ENCODE assay signal across 14 cellular contexts in the genomic region with DNA sequence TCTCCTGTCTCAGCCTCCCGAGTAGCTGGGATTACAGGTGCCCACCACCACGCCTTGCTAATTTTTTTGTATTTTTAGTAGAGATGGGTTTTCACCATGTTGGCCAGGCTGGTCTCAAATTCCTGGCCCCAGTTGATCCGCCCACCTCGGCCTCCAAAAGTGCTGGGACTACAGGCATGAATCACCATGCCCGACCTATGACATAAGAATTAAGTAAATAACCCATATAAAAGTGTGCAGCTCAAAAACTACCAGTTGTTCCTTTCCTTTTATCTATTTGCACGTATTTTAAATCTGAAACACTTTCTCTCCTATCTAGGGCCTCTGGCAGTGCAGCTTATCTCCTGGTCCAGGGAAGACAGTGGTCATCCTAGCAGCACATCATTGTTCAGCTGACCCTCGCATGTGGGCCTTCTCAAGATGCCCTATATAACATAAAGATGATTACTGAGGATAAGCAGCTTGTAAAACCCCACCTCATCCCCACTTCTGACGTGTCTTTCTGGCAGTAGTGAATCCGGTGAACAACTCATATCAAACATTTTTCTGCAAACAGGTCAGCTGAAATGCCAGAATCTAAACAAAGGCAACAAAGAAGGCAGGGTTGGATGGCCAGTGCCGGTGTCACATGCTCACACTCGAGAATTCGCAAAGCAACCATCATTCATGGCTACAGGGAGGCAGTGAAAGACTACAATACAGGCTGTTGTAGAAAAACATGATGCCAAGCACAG. TPM values are rescaled to one million over a fixed set of nuclear protein-coding genes. Genes with fewer than 3 reads are reported as not detected.
DNase-seq lines count a peak whose midpoint lies in the region; ATAC-seq and TF ChIP-seq lines count a peak whose summit lies in the region.
"Had no signal": no experiment of that assay in that cellular context is flagged by ENCODE, and none has a peak within 500 bp of the region (broad histone marks: within the 10 kb centered on the region; RNA-seq: fewer than 3 reads in every experiment).

No MANE protein-coding gene starts in this region.

- H3K27me3 Mint-ChIP-seq in activated CD4-positive, alpha-beta T cell treated with anti-CD3 and anti-CD28 coated beads, Interleukin-2, amount 10 ng/mL, durations not matched to agents 7 days and 5 days, result no peaks in the 10 kb centered on the region
- peaks cover 2% of the 10 kb centered on the region for H3K27me3 Mint-ChIP-seq in glutamatergic neuron (ENCODE audit: unreplicated experiment)
- H3K27me3 Mint-ChIP-seq in activated T-helper 1 cell treated with anti-CD3 and anti-CD28 coated beads, Interleukin-12 subunit alpha, Interleukin-12 subunit beta, Interleukin-2, Interleukin-4 antibody, amounts not matched to agents 30 ng/mL and 10 ng/mL and 1 ng/mL, durations not matched to agents 14 hours and 24 hours and 36 hours (ENCODE audit: insufficient read depth), result no peaks in the 10 kb centered on the region

- peak overlapping the region; percentile 60 for H3K27ac ChIP-seq in uterus
- H3K27ac ChIP-seq: 22Rv1 had no signal

- peaks cover 18% of the 10 kb centered on the region for H3K4me1 Mint-ChIP-seq in activated CD4-positive, alpha-beta T cell treated with anti-CD3 and anti-CD28 coated beads, Interleukin-2, amount 10 ng/mL, durations not matched to agents 7 days and 5 days
- peaks cover 18% of the 10 kb centered on the region for H3K4me1 Mint-ChIP-seq in glutamatergic neuron (ENCODE audit: low read depth, unreplicated experiment)
- H3K4me1 Mint-ChIP-seq in activated T-helper 1 cell treated with anti-CD3 and anti-CD28 coated beads, Interleukin-12 subunit alpha, Interleukin-12 subunit beta, Interleukin-2, Interleukin-4 antibody, amounts not matched to agents 30 ng/mL and 10 ng/mL and 1 ng/mL, durations not matched to agents 14 hours and 24 hours and 36 hours (ENCODE audit: low read depth), result peaks cover 15% of the 10 kb centered on the region

- no peaks in the 10 kb centered on the region for H3K9me3 ChIP-seq in uterus

- H3K27me3 ChIP-seq in uterus, result no peaks in the 10 kb centered on the region

- H3K4me3 Mint-ChIP-seq in activated CD4-positive, alpha-beta T cell treated with anti-CD3 and anti-CD28 coated beads, Interleukin-2, amount 10 ng/mL, durations not matched to agents 7 days and 5 days, result no peak overlapping the region
- H3K4me3 Mint-ChIP-seq in glutamatergic neuron (ENCODE audit: unreplicated experiment), result no peak overlapping the region
- no peak overlapping the region for H3K4me3 Mint-ChIP-seq in activated T-helper 1 cell treated with anti-CD3 and anti-CD28 coated beads, Interleukin-12 subunit alpha, Interleukin-12 subunit beta, Interleukin-2, Interleukin-4 antibody, amounts not matched to agents 30 ng/mL and 10 ng/mL and 1 ng/mL, durations not matched to agents 14 hours and 24 hours and 36 hours

- no peaks in the 10 kb centered on the region for H3K36me3 ChIP-seq in uterus

- POLR2A ChIA-PET in activated CD4-positive, alpha-beta T cell treated with anti-CD3 and anti-CD28 coated beads, Interleukin-2, amount 10 ng/mL, durations not matched to agents 7 days and 5 days (lab: Charles Lee), result interaction anchor here (0.6 kb wide), 1 partner anchor 50 kb away, joined by 3 read pairs; no protein-coding TSS in a partner anchor

- no peaks in the 10 kb centered on the region for H3K36me3 Mint-ChIP-seq in activated CD4-positive, alpha-beta T cell treated with anti-CD3 and anti-CD28 coated beads, Interleukin-2, amount 10 ng/mL, durations not matched to agents 7 days and 5 days (ENCODE audit: low read depth)
- H3K36me3 Mint-ChIP-seq in glutamatergic neuron (ENCODE audit: unreplicated experiment), result no peaks in the 10 kb centered on the region
- H3K36me3 Mint-ChIP-seq in activated T-helper 1 cell treated with anti-CD3 and anti-CD28 coated beads, Interleukin-12 subunit alpha, Interleukin-12 subunit beta, Interleukin-2, Interleukin-4 antibody, amounts not matched to agents 30 ng/mL and 10 ng/mL and 1 ng/mL, durations not matched to agents 14 hours and 24 hours and 36 hours (ENCODE audit: low read depth), result peaks cover 7% of the 10 kb centered on the region

- H3K4me1 ChIP-seq in uterus, result no peaks in the 10 kb centered on the region

- no peak for ATAC-seq in HG03159 (IDR thresholded peaks at IDR 0.05; ENCODE audit: unreplicated experiment)
- ATAC-seq: activated CD4-positive, CD25-positive, alpha-beta regulatory T cell treated with anti-CD3 and anti-CD28 coated beads, Interleukin-2, amount 50 U/mL, for 24 hours had no signal

- no peaks in the 10 kb centered on the region for H3K9me3 Mint-ChIP-seq in activated CD4-positive, alpha-beta T cell treated with anti-CD3 and anti-CD28 coated beads, Interleukin-2, amount 10 ng/mL, durations not matched to agents 7 days and 5 days
- H3K9me3 Mint-ChIP-seq in glutamatergic neuron (ENCODE audit: unreplicated experiment), result peaks cover 2% of the 10 kb centered on the region
- H3K9me3 Mint-ChIP-seq in activated T-helper 1 cell treated with anti-CD3 and anti-CD28 coated beads, Interleukin-12 subunit alpha, Interleukin-12 subunit beta, Interleukin-2, Interleukin-4 antibody, amounts not matched to agents 30 ng/mL and 10 ng/mL and 1 ng/mL, durations not matched to agents 14 hours and 24 hours and 36 hours, result no peaks in the 10 kb centered on the region

- intact Hi-C loops in uterus (cut with DNase I; ENCODE audit: low total_unique reads), result no loop called here
- intact Hi-C loops in activated T-helper 1 cell treated with anti-CD3 and anti-CD28 coated beads, Interleukin-12 subunit alpha, Interleukin-12 subunit beta, Interleukin-2, Interleukin-4 antibody, amounts not matched to agents 30 ng/mL and 10 ng/mL and 1 ng/mL, durations not matched to agents 14 hours and 24 hours and 36 hours (cut with micrococcal nuclease), result no loop called here

- no peak for DNase-seq in activated CD4-positive, alpha-beta T cell treated with anti-CD3 and anti-CD28 coated beads, Interleukin-2, amount 10 ng/mL, durations not matched to agents 7 days and 5 days
- no peak for DNase-seq in activated CD4-positive, alpha-beta T cell treated with anti-CD3 and anti-CD28 coated beads for 48 hours
- DNase-seq in amniotic epithelial cell (ENCODE audit: low read depth), result peak; percentile 81
- DNase-seq in glutamatergic neuron, result no peak
- peak in 1 of 2 donors; percentile 20 for DNase-seq in uterus
- no peak for DNase-seq in activated T-helper 1 cell treated with anti-CD3 and anti-CD28 coated beads, Interleukin-12 subunit alpha, Interleukin-12 subunit beta, Interleukin-2, Interleukin-4 antibody, amounts not matched to agents 30 ng/mL and 10 ng/mL and 1 ng/mL, durations not matched to agents 14 hours and 24 hours and 36 hours (ENCODE audit: low spot score)
- DNase-seq in KG1 (lab: John Stamatoyannopoulos, UW), result no peak
- DNase-seq: NCI-H1105; NCI-H510A; SHP77; stimulated activated naive CD4-positive, alpha-beta T cell had no signal

- TF ChIP-seq CTCF in glutamatergic neuron (IDR thresholded peaks at IDR 0.05; ENCODE audit: partially characterized antibody, unreplicated experiment) (no peak), uterus (IDR thresholded peaks at IDR 0.05) (no peak)

- peak overlapping the region; percentile 50 for H3K27ac Mint-ChIP-seq in activated CD4-positive, alpha-beta T cell treated with anti-CD3 and anti-CD28 coated beads, Interleukin-2, amount 10 ng/mL, durations not matched to agents 7 days and 5 days
- peak overlapping the region; percentile 67 for H3K27ac Mint-ChIP-seq in glutamatergic neuron (ENCODE audit: unreplicated experiment)
- H3K27ac Mint-ChIP-seq in activated T-helper 1 cell treated with anti-CD3 and anti-CD28 coated beads, Interleukin-12 subunit alpha, Interleukin-12 subunit beta, Interleukin-2, Interleukin-4 antibody, amounts not matched to agents 30 ng/mL and 10 ng/mL and 1 ng/mL, durations not matched to agents 14 hours and 24 hours and 36 hours, result no peak overlapping the region

- no peak overlapping the region for H3K4me3 ChIP-seq in uterus

- TF ChIP-seq POLR2A in uterus (IDR thresholded peaks at IDR 0.05), result no peak

- CTCF ChIA-PET in activated CD4-positive, alpha-beta T cell treated with anti-CD3 and anti-CD28 coated beads, Interleukin-2, amount 10 ng/mL, durations not matched to agents 7 days and 5 days (lab: Charles Lee), result interaction anchor here (1.2 to 1.6 kb wide), 2 partner anchors 10 kb away, joined by 7 read pairs; no protein-coding TSS in a partner anchor

RNA-seq across cellular contexts. Expression of a gene that starts 36.0 kb away (rescaled TPM):
- 1 to 10 TPM; 3.5 to 4.5 TPM for total RNA-seq in activated CD4-positive, alpha-beta T cell treated with anti-CD3 and anti-CD28 coated beads, Interleukin-2, amount 10 ng/mL, durations not matched to agents 7 days and 5 days
- total RNA-seq in glutamatergic neuron (ENCODE audit: unreplicated experiment), result 30.0 TPM
- 1 to 10 TPM in 2 of 4 donors, under 1 TPM in 1, not detected in 1; 0.29 to 8.6 (median 4.1) TPM for total RNA-seq in uterus
- total RNA-seq in activated T-helper 1 cell treated with anti-CD3 and anti-CD28 coated beads, Interleukin-12 subunit alpha, Interleukin-12 subunit beta, Interleukin-2, Interleukin-4 antibody, amounts not matched to agents 30 ng/mL and 10 ng/mL and 1 ng/mL, durations not matched to agents 14 hours and 24 hours and 36 hours, result 1.4 and 2.5 TPM in 2 replicates
